10 cellular contexts compared by ENCODE assay signal in genomic region chr6:73079611-73079955, GRCh38.
DNase-seq lines count a peak whose midpoint lies in the region; ATAC-seq and TF ChIP-seq lines count a peak whose summit lies in the region.
"Had no signal": no experiment of that assay in that cellular context is flagged by ENCODE, and none has a peak within 500 bp of the region (broad histone marks: within the 10 kb centered on the region; RNA-seq: fewer than 3 reads in every experiment).

No MANE protein-coding gene starts in this region.

- DNase-seq in AG08396 (ENCODE audit: low spot score) (peak; percentile 10), amniotic epithelial cell (ENCODE audit: low read depth) (peak; percentile 93), iris pigment epithelial cell (ENCODE audit: low read depth) (peak; percentile 87), OCI-M1 (lab: John Stamatoyannopoulos, UW) (no peak), dermis blood vessel endothelial cell (no peak), NCI-H510A treated with DMSO at 0.1 percent for 48 hours (lab: John Stamatoyannopoulos, UW) (no peak), testis (no peak)
- DNase-seq: activated CD4-positive, alpha-beta T cell treated with anti-CD3 and anti-CD28 coated beads for 4 hours; pancreas had no signal

- 93 to 96% methylated on average over 3 of the region's 3 CpGs for WGBS in testis, 2 donors

- intact Hi-C loops in testis (cut with DNase I; ENCODE audit: low total_unique reads) = no loop called here

- H3K27ac ChIP-seq in testis = no peak overlapping the region
- H3K27ac ChIP-seq: pancreas had no signal

- no peak overlapping the region for H3K4me3 ChIP-seq in testis
- H3K4me3 ChIP-seq: pancreas had no signal

- ATAC-seq in HG03432 (IDR thresholded peaks at IDR 0.05; ENCODE audit: unreplicated experiment) = peak; percentile 21
- ATAC-seq: pancreas had no signal

- no peak for TF ChIP-seq POLR2A in testis (IDR thresholded peaks at IDR 0.05)

- H3K9me3 ChIP-seq in testis = no peaks in the 10 kb centered on the region
- H3K9me3 ChIP-seq: pancreas had no signal

- TF ChIP-seq CTCF in testis (IDR thresholded peaks at IDR 0.05) = no peak

- no peaks in the 10 kb centered on the region for H3K4me1 ChIP-seq in testis
- H3K4me1 ChIP-seq: pancreas had no signal

- no peaks in the 10 kb centered on the region for H3K27me3 ChIP-seq in testis
- H3K27me3 ChIP-seq: pancreas had no signal

- no peaks in the 10 kb centered on the region for H3K36me3 ChIP-seq in testis (ENCODE audit: low read depth, missing control alignments)
- H3K36me3 ChIP-seq: pancreas had no signal

Comparison
In these comparisons a context has a peak if more than half of its experiments do, and no peak if none do; other contexts are left out.
1. DNase-seq: peak in AG08396 (single experiment), amniotic epithelial cell (single experiment) and iris pigment epithelial cell (single experiment); none in OCI-M1 (single experiment), dermis blood vessel endothelial cell (single experiment), NCI-H510A treated with DMSO at 0.1 percent for 48 hours (single experiment) and testis (single experiment).